8 cellular contexts compared by ENCODE assay signal in genomic region chr3:19348929-19349564, GRCh38.
DNase-seq lines count a peak whose midpoint lies in the region; ATAC-seq and TF ChIP-seq lines count a peak whose summit lies in the region.

No MANE protein-coding gene starts in this region.

- H3K4me3 ChIP-seq in foreskin fibroblast (ENCODE audit: low read depth in 1 of 2, low read length in 2 of 2) = no peak overlapping the region
- no peak overlapping the region for H3K4me3 ChIP-seq in stomach

- TF ChIP-seq CTCF in foreskin fibroblast (IDR thresholded peaks at IDR 0.05; ENCODE audit: low read depth, low read length) (peak; percentile 37), stomach (IDR thresholded peaks at IDR 0.05) (peak in 4 of 7 experiments; percentile 35 to 61 (median 46))

- no peak overlapping the region for H3K27ac ChIP-seq in stomach

- intact Hi-C loops in stomach (cut with DNase I; ENCODE audit: low total_unique reads) = no loop called here

- TF ChIP-seq EP300 in stomach (IDR thresholded peaks at IDR 0.05) = no peak

- peaks cover 0 to 5% (median 0%) of the 10 kb centered on the region in 4 donors for H3K4me1 ChIP-seq in stomach

- WGBS in stomach, 5 donors = 16 to 27% (median 25%) methylated on average over 5 of the region's 5 CpGs

- DNase-seq in D341Med (ENCODE audit: low spot score) = peak; percentile 65
- DNase-seq in RPMI8226 = peak; percentile 34
- peak; percentile 0 to 16 for DNase-seq in foreskin fibroblast
- no peak for DNase-seq in stomach
- no peak for DNase-seq in effector CD8-positive, alpha-beta T cell (lab: John Stamatoyannopoulos, UW)
- no peak for DNase-seq in NCI-H1092 treated with DMSO at 0.1 percent for 48 hours (lab: John Stamatoyannopoulos, UW)

- ATAC-seq in GM18907 (IDR thresholded peaks at IDR 0.05; ENCODE audit: unreplicated experiment) = peak; percentile 90
- ATAC-seq in HG03103 (IDR thresholded peaks at IDR 0.05; ENCODE audit: low read depth, unreplicated experiment) = peak; percentile 66

- H3K9me3 ChIP-seq in stomach = no peaks in the 10 kb centered on the region

- H3K27me3 ChIP-seq in stomach = no peaks in the 10 kb centered on the region

- no peak for TF ChIP-seq POLR2A in stomach (IDR thresholded peaks at IDR 0.05)

- H3K36me3 ChIP-seq in stomach = no peaks in the 10 kb centered on the region

Comparison
In these comparisons a context has a peak if more than half of its experiments do, and no peak if none do; other contexts are left out.
1. DNase-seq: peak in D341Med (single experiment), RPMI8226 (single experiment) and foreskin fibroblast (2 of 2); none in stomach (single experiment), effector CD8-positive, alpha-beta T cell (single experiment) and NCI-H1092 treated with DMSO at 0.1 percent for 48 hours (single experiment).